In genomic region chr7:158237672-158238335, GRCh38 we compare ENCODE assay signal across 23 cellular contexts.
DNase-seq lines count a peak whose midpoint lies in the region; ATAC-seq and TF ChIP-seq lines count a peak whose summit lies in the region.
"Had no signal": no experiment of that assay in that cellular context is flagged by ENCODE, and none has a peak within 500 bp of the region (broad histone marks: within the 10 kb centered on the region; RNA-seq: fewer than 3 reads in every experiment).

No MANE protein-coding gene starts in this region.

- intact Hi-C loops in heart right ventricle (cut with DNase I) (no loop called here), Right ventricle myocardium superior (cut with DNase I) (no loop called here), upper lobe of right lung (cut with DNase I) (no loop called here)

- TF ChIP-seq CTCF in heart right ventricle (IDR thresholded peaks at IDR 0.05) (no peak), VCaP (conservative IDR thresholded peaks at IDR 0.05) (no peak), upper lobe of right lung (IDR thresholded peaks at IDR 0.05) (no peak)

- peak overlapping the region in 2 of 10 donors; percentile 34 to 58 for H3K27ac ChIP-seq in heart right ventricle
- peak overlapping the region; percentile 54 for H3K27ac ChIP-seq in VCaP
- no peak overlapping the region for H3K27ac ChIP-seq in upper lobe of right lung
- H3K27ac ChIP-seq: coronary artery, neural progenitor cell, psoas muscle, skin epidermis had no signal

- H3K36me3 ChIP-seq in heart right ventricle (no peaks in the 10 kb centered on the region), upper lobe of right lung (no peaks in the 10 kb centered on the region)
- H3K36me3 ChIP-seq: neural progenitor cell had no signal

- H3K27me3 ChIP-seq in heart right ventricle: peaks cover 0 to 4% (median 0%) of the 10 kb centered on the region in 7 donors
- no peaks in the 10 kb centered on the region for H3K27me3 ChIP-seq in upper lobe of right lung
- H3K27me3 ChIP-seq: neural progenitor cell had no signal

- H3K4me1 ChIP-seq in heart right ventricle (no peaks in the 10 kb centered on the region), upper lobe of right lung (no peaks in the 10 kb centered on the region)
- H3K4me1 ChIP-seq: neural progenitor cell, psoas muscle had no signal

- WGBS in heart right ventricle, 2 donors: 69 to 79% methylated on average over 27 to 29 of the region's 29 CpGs

- peak in 1 of 2 donors; percentile 14 for DNase-seq in heart right ventricle
- DNase-seq in Right ventricle myocardium superior: no peak
- DNase-seq in NCI-H187 treated with DMSO at 0.1 percent for 48 hours (lab: John Stamatoyannopoulos, UW): peak; percentile 35
- DNase-seq in upper lobe of right lung: peak; percentile 28
- DNase-seq in stimulated activated naive CD4-positive, alpha-beta T cell (lab: John Stamatoyannopoulos, UW): no peak
- DNase-seq: activated CD4-positive, alpha-beta T cell treated with anti-CD3 and anti-CD28 coated beads, Interleukin-2, amount 10 ng/mL, durations not matched to agents 7 days and 5 days; activated CD8-positive, alpha-beta memory T cell treated with anti-CD3 and anti-CD28 coated beads, Interleukin-2, amount 50 U/mL, for 48 hours; activated gamma-delta T cell; CD4-positive, alpha-beta T cell; immature natural killer cell; KBM-7; NCI-H2227 treated with DMSO at 0.1 percent for 48 hours; psoas muscle; SHP77; stimulated activated CD4-positive, alpha-beta T cell treated with anti-CD3 and anti-CD28 coated beads, Interleukin-2, amount 100 ng/mL, for 48 hours; stimulated activated naive CD8-positive, alpha-beta T cell treated with anti-CD3 and anti-CD28 coated beads, Interleukin-15, amount 100 ng/mL, for 72 hours; T-helper 1 cell had no signal

- H3K4me3 ChIP-seq in heart right ventricle (no peak overlapping the region), upper lobe of right lung (no peak overlapping the region)
- H3K4me3 ChIP-seq: coronary artery, neural progenitor cell, psoas muscle, skin epidermis had no signal

- H3K9me3 ChIP-seq in heart right ventricle (peaks cover 0 to 24% (median 0%) of the 10 kb centered on the region in 11 donors), upper lobe of right lung (no peaks in the 10 kb centered on the region)
- H3K9me3 ChIP-seq: psoas muscle had no signal

- ATAC-seq in heart right ventricle: peak in 6 of 8 donors; percentile 38 to 75 (median 57)
- ATAC-seq in Right ventricle myocardium superior (ENCODE audit: poor library complexity): no peak
- peak; percentile 25 for ATAC-seq in upper lobe of right lung
- no peak for ATAC-seq in GM21723 (IDR thresholded peaks at IDR 0.05; ENCODE audit: unreplicated experiment)
- no peak for ATAC-seq in HG03280 (IDR thresholded peaks at IDR 0.05; ENCODE audit: unreplicated experiment)
- ATAC-seq: psoas muscle; stimulated activated naive CD8-positive, alpha-beta T cell treated with anti-CD3 and anti-CD28 coated beads, Interleukin-15, amount 100 ng/mL, for 72 hours had no signal

Comparison
In these comparisons a context has a peak if more than half of its experiments do, and no peak if none do; other contexts are left out.
1. ATAC-seq: peak in heart right ventricle (6 of 8) and upper lobe of right lung (single experiment); none in Right ventricle myocardium superior (single experiment), GM21723 (single experiment) and HG03280 (single experiment).
2. DNase-seq: peak in NCI-H187 treated with DMSO at 0.1 percent for 48 hours (single experiment) and upper lobe of right lung (single experiment); none in Right ventricle myocardium superior (single experiment) and stimulated activated naive CD4-positive, alpha-beta T cell (0 of 6).